17 cellular contexts compared by ENCODE assay signal in genomic region chr1:53111693-53112092, GRCh38. TPM values are rescaled to one million over a fixed set of nuclear protein-coding genes. Genes with fewer than 3 reads are reported as not detected.
"Had no signal": no experiment of that assay in that cellular context is flagged by ENCODE, and none has a peak within 500 bp of the region (broad histone marks: within the 10 kb centered on the region; RNA-seq: fewer than 3 reads in every experiment).

No MANE protein-coding gene starts in this region.

- H3K4me3 ChIP-seq: breast epithelium, hepatocyte, ovary, right lobe of liver, spleen had no signal

- H3K36me3 Mint-ChIP-seq: activated naive CD8-positive, alpha-beta T cell treated with anti-CD3 and anti-CD28 coated beads, Interleukin-2, amount 10 ng/mL, durations not matched to agents 7 days and 5 days had no signal

- H3K4me3 Mint-ChIP-seq: activated naive CD8-positive, alpha-beta T cell treated with anti-CD3 and anti-CD28 coated beads, Interleukin-2, amount 10 ng/mL, durations not matched to agents 7 days and 5 days; T-helper 2 cell treated with Interferon-gamma antibody and Interleukin-4, amounts not matched to agents 5 μg/mL and 100 μg/mL, for 36 hours had no signal

- H3K9me3 ChIP-seq: breast epithelium, ovary, right lobe of liver had no signal

- H3K27ac ChIP-seq: ovary, right lobe of liver, spleen had no signal

- H3K27ac Mint-ChIP-seq: activated naive CD8-positive, alpha-beta T cell treated with anti-CD3 and anti-CD28 coated beads, Interleukin-2, amount 10 ng/mL, durations not matched to agents 7 days and 5 days had no signal

- H3K27me3 ChIP-seq: ovary, right lobe of liver had no signal

- H3K36me3 ChIP-seq: breast epithelium, ovary, right lobe of liver, spleen had no signal

- H3K4me1 ChIP-seq: breast epithelium had no signal

- H3K4me2 ChIP-seq: hepatocyte had no signal

- H3K79me2 ChIP-seq: hepatocyte had no signal

- DNase-seq: activated CD4-positive, alpha-beta T cell treated with anti-CD3 and anti-CD28 coated beads, Interleukin-2, amount 50 U/mL, for 1 hour; activated naive CD4-positive, alpha-beta T cell; activated naive CD8-positive, alpha-beta T cell treated with anti-CD3 and anti-CD28 coated beads, Interleukin-2, amount 10 ng/mL, durations not matched to agents 7 days and 5 days; activated T-cell treated with anti-CD3 and anti-CD28 coated beads for 4 hours; anterior cingulate cortex; ovary; spleen; stimulated activated CD4-positive, alpha-beta T cell treated with anti-CD3 and anti-CD28 coated beads, Interleukin-1b, Interleukin-23, amount 100 ng/mL, for 48 hours had no signal

- H2AFZ ChIP-seq: hepatocyte had no signal

- H3K9me3 Mint-ChIP-seq: activated naive CD8-positive, alpha-beta T cell treated with anti-CD3 and anti-CD28 coated beads, Interleukin-2, amount 10 ng/mL, durations not matched to agents 7 days and 5 days; T-helper 2 cell treated with Interferon-gamma antibody and Interleukin-4, amounts not matched to agents 5 μg/mL and 100 μg/mL, for 36 hours had no signal

RNA-seq across cellular contexts. Expression of gene SLC1A7, which starts 30.7 kb away (rescaled TPM):
- total RNA-seq: activated CD8-positive, alpha-beta memory T cell treated with anti-CD3 and anti-CD28 coated beads for 36 hours; activated naive CD8-positive, alpha-beta T cell treated with anti-CD3 and anti-CD28 coated beads, Interleukin-2, amount 10 ng/mL, durations not matched to agents 7 days and 5 days; esophagus mucosa; glomerular endothelial cell; hepatocyte; pulmonary artery endothelial cell; urinary bladder had no signal

RNA-seq across cellular contexts. Expression of gene PODN, which starts 49.7 kb away (rescaled TPM):
- total RNA-seq: activated CD8-positive, alpha-beta memory T cell treated with anti-CD3 and anti-CD28 coated beads for 36 hours had no signal
